ENCODE assay signal across 8 cellular contexts in genomic region chr5:147782053-147783028, GRCh38. TPM values are rescaled to one million over a fixed set of nuclear protein-coding genes. Genes with fewer than 3 reads are reported as not detected.
DNase-seq lines count a peak whose midpoint lies in the region; ATAC-seq and TF ChIP-seq lines count a peak whose summit lies in the region.

Gene JAKMIP2, minus strand, starts transcription at chr5:147782728. Its CDS starts 110,922 bp downstream, at chr5:147671806.

- H3K4me3 ChIP-seq in HUES6 (ENCODE audit: low read depth, low read length) (peak within 1 kb of the TSS; percentile 72), NT2/D1 (ENCODE audit: insufficient read length, low read depth) (peak within 1 kb of the TSS; percentile 74), fibroblast of villous mesenchyme (ENCODE audit: low read depth, low read length) (peak within 1 kb of the TSS; percentile 32), neuron (ENCODE audit: low read length) (peak within 1 kb of the TSS; percentile 77), stomach (peak within 1 kb of the TSS; percentile 30 to 46 (median 35))

- TF ChIP-seq CTCF in fibroblast of villous mesenchyme (IDR thresholded peaks at IDR 0.05; ENCODE audit: insufficient read depth, low read depth, low read length) (no peak), stomach (IDR thresholded peaks at IDR 0.05) (no peak)

- H3K27ac ChIP-seq in HUES6 (ENCODE audit: low read depth, low read length), result peak within 1 kb of the TSS; percentile 60; the same call in 1 of the 2 replicates
- peak within 1 kb of the TSS in 4 of 5 donors; percentile 5 to 52 (median 49) for H3K27ac ChIP-seq in stomach

- no peaks in the 10 kb centered on the region for H3K27me3 ChIP-seq in HUES6 (ENCODE audit: control insufficient read depth, insufficient read depth, low read length)
- H3K27me3 ChIP-seq in NT2/D1 (ENCODE audit: insufficient read depth, insufficient read length), result no peaks in the 10 kb centered on the region
- no peaks in the 10 kb centered on the region for H3K27me3 ChIP-seq in neuron (ENCODE audit: insufficient read depth, low read length)
- H3K27me3 ChIP-seq in stomach, result peaks cover 0 to 12% (median 0%) of the 10 kb centered on the region in 3 donors

- intact Hi-C loops in stomach (cut with DNase I; ENCODE audit: low total_unique reads), result no loop called here

- peak within 1 kb of the TSS; percentile 11 for H2AFZ ChIP-seq in neuron (ENCODE audit: low read depth, low read length)

- TF ChIP-seq EP300 in stomach (IDR thresholded peaks at IDR 0.05), result no peak

- H3K36me3 ChIP-seq in HUES6 (ENCODE audit: control insufficient read depth, insufficient read depth, low read length), result no peaks in the 10 kb centered on the region
- H3K36me3 ChIP-seq in NT2/D1 (ENCODE audit: insufficient read depth, insufficient read length, low read length), result no peaks in the 10 kb centered on the region
- H3K36me3 ChIP-seq in neuron (ENCODE audit: insufficient read depth, low read length), result no peaks in the 10 kb centered on the region
- H3K36me3 ChIP-seq in stomach, result no peaks in the 10 kb centered on the region

- TF ChIP-seq POLR2A in stomach (IDR thresholded peaks at IDR 0.05), result no peak

- peak; percentile 17 for DNase-seq in AG08396 (ENCODE audit: low spot score)
- DNase-seq in NT2/D1 (ENCODE audit: low read depth, low spot score), result peak; percentile 94
- peak; percentile 60 to 70 for DNase-seq in activated T-helper 1 cell treated with anti-CD3 and anti-CD28 coated beads, Interleukin-2, amount 50 U/mL, for 16 hours (ENCODE audit: low read depth in 1 of 2, low spot score in 1 of 2)
- DNase-seq in fibroblast of villous mesenchyme (ENCODE audit: low read depth), result peak; percentile 67
- peak; percentile 45 for DNase-seq in stomach

- H3K4me1 ChIP-seq in HUES6 (ENCODE audit: control insufficient read depth, insufficient read depth, low read length) (peaks cover 18% of the 10 kb centered on the region), NT2/D1 (ENCODE audit: insufficient read depth, insufficient read length) (no peaks in the 10 kb centered on the region), neuron (ENCODE audit: insufficient read depth, low read length) (peaks cover 31% of the 10 kb centered on the region), stomach (peaks cover 0 to 17% (median 5%) of the 10 kb centered on the region in 4 donors)

- H3K9ac ChIP-seq in HUES6 (ENCODE audit: low read length) (peak within 1 kb of the TSS; percentile 76), NT2/D1 (ENCODE audit: insufficient read length, low read depth) (peak within 1 kb of the TSS; percentile 75)

- ATAC-seq in GM19395 (IDR thresholded peaks at IDR 0.05; ENCODE audit: unreplicated experiment), result peak; percentile 96

- WGBS in stomach, 5 donors, result 2 to 5% (median 3%) methylated on average over 16 to 19 of the region's 19 CpGs

- H3K9me3 ChIP-seq in HUES6 (ENCODE audit: control insufficient read depth, insufficient read depth, low read depth, low read length) (no peaks in the 10 kb centered on the region), NT2/D1 (ENCODE audit: insufficient read depth, low read length) (no peaks in the 10 kb centered on the region), neuron (ENCODE audit: low read length) (no peaks in the 10 kb centered on the region), stomach (no peaks in the 10 kb centered on the region)

RNA-seq across cellular contexts. Expression of gene JAKMIP2, which starts in this region (rescaled TPM):
- 3.2 and 3.5 TPM in 2 replicates for total RNA-seq in fibroblast of villous mesenchyme
- 10 to 100 TPM in 1 of 5 donors, 1 to 10 TPM in 3, not detected in 1; 1.3 to 13.4 (median 2.8) TPM for total RNA-seq in stomach
- 1 to 10 TPM in 1 of 3 donors, under 1 TPM in 2; 0.13 to 2.6 (median 0.75) TPM for polyA plus RNA-seq in stomach

Comparison
In these comparisons a context has a peak if more than half of its experiments do, and no peak if none do; other contexts are left out.
1. Peak in every context shown above with its lines: DNase-seq, ATAC-seq, H3K4me3 ChIP-seq and H3K27ac ChIP-seq.
2. DNase-seq: peak in every context shown above with its lines; median percentile 94 in NT2/D1; 67 in fibroblast of villous mesenchyme; 65 in activated T-helper 1 cell treated with anti-CD3 and anti-CD28 coated beads, Interleukin-2, amount 50 U/mL, for 16 hours; 45 in stomach; 17 in AG08396.